ENCODE assay signal across 24 cellular contexts in genomic region chr6:47917202-47917601, GRCh38.
"Had no signal": no experiment of that assay in that cellular context is flagged by ENCODE, and none has a peak within 500 bp of the region (broad histone marks: within the 10 kb centered on the region; RNA-seq: fewer than 3 reads in every experiment).

No MANE protein-coding gene starts in this region.

- H3K9ac ChIP-seq: SK-N-SH had no signal

- H3K4me3 Mint-ChIP-seq: T-cell had no signal

- H3K36me3 ChIP-seq: MG63, SJSA1 had no signal

- H3K36me3 Mint-ChIP-seq: T-cell had no signal

- H3K4me1 ChIP-seq: SJSA1 had no signal

- H3K4me3 ChIP-seq: MG63, SJSA1 had no signal

- H3K27ac ChIP-seq: SJSA1 had no signal

- H3K27me3 ChIP-seq: MG63, SJSA1 had no signal

- H3K4me2 ChIP-seq: SK-N-SH had no signal

- H3K27me3 Mint-ChIP-seq: T-cell had no signal

- H3K4me1 Mint-ChIP-seq: T-cell had no signal

- DNase-seq: Karpas-422, KG1, MG63, NCI-H1092, NCI-H1105 treated with DMSO at 0.1 percent for 48 hours, NCI-H1417 treated with DMSO at 0.1 percent for 48 hours, NCI-H146, NCI-H1694 treated with DMSO at 0.1 percent for 48 hours, NCI-H1930, NCI-H2081, NCI-H2107, NCI-H226, NCI-H446, NCI-H510A, NCI-H524 treated with DMSO at 0.1 percent for 48 hours, NCI-H69, NCI-H774, Right ventricle myocardium superior, RPMI8226, SIG-M5, SK-N-SH, SW 1271, T-cell had no signal

- ATAC-seq: T-cell had no signal

- H3K9me3 ChIP-seq: MG63, SJSA1, SK-N-SH had no signal

- H3K27ac Mint-ChIP-seq: T-cell had no signal
